In genomic region chr1:153345187-153346066, GRCh38 we compare ENCODE assay signal across 15 cellular contexts. TPM values are rescaled to one million over a fixed set of nuclear protein-coding genes. Genes with fewer than 3 reads are reported as not detected.
DNase-seq lines count a peak whose midpoint lies in the region; ATAC-seq and TF ChIP-seq lines count a peak whose summit lies in the region.
"Had no signal": no experiment of that assay in that cellular context is flagged by ENCODE, and none has a peak within 500 bp of the region (broad histone marks: within the 10 kb centered on the region; RNA-seq: fewer than 3 reads in every experiment).

No MANE protein-coding gene starts in this region.

- no peak overlapping the region for H3K4me2 ChIP-seq in trophoblast cell (ENCODE audit: low read length)
- H3K4me2 ChIP-seq: neural progenitor cell had no signal

- no peak overlapping the region for H2AK5ac ChIP-seq in trophoblast cell (ENCODE audit: low read length)

- H2BK12ac ChIP-seq in trophoblast cell (ENCODE audit: low read length), result no peak overlapping the region

- H3K79me2 ChIP-seq in trophoblast cell (ENCODE audit: control insufficient read depth, insufficient read depth, low read length, poor library complexity), result no peaks in the 10 kb centered on the region

- H3K4me3 Mint-ChIP-seq in central memory CD8-positive, alpha-beta T cell, result peak overlapping the region; percentile 29
- H3K4me3 Mint-ChIP-seq: neural progenitor cell had no signal

- H2BK120ac ChIP-seq in trophoblast cell (ENCODE audit: insufficient read depth, low read length, poor library complexity), result no peak overlapping the region

- no peak overlapping the region for H4K12ac ChIP-seq in trophoblast cell (ENCODE audit: low read depth, low read length)

- H3K14ac ChIP-seq in trophoblast cell (ENCODE audit: low read length), result no peak overlapping the region

- no peak overlapping the region for H4K8ac ChIP-seq in trophoblast cell (ENCODE audit: low read depth, low read length)

- H3K4me3 ChIP-seq in body of pancreas (no peak overlapping the region), trophoblast cell (ENCODE audit: low read depth, low read length) (no peak overlapping the region)
- H3K4me3 ChIP-seq: HAP-1, neural progenitor cell had no signal

- no peak for TF ChIP-seq POLR2A in body of pancreas (IDR thresholded peaks at IDR 0.05)

- no peak overlapping the region for H3K9ac ChIP-seq in trophoblast cell (ENCODE audit: low read length)
- H3K9ac ChIP-seq: neural progenitor cell had no signal

- DNase-seq in AG20443 (ENCODE audit: low spot score), result peak; percentile 8
- DNase-seq in GM10248 (ENCODE audit: extremely low spot score), result peak; percentile 30
- DNase-seq in NCI-H146 (lab: John Stamatoyannopoulos, UW), result peak; percentile 54
- DNase-seq in central memory CD8-positive, alpha-beta T cell (ENCODE audit: low spot score in 2 of 2), result peak in 1 of 2 donors; percentile 8
- DNase-seq in body of pancreas, result no peak
- DNase-seq in trophoblast cell, result no peak
- no peak for DNase-seq in COR-L47 (lab: John Stamatoyannopoulos, UW)
- DNase-seq: activated CD8-positive, alpha-beta memory T cell treated with anti-CD3 and anti-CD28 coated beads, Interleukin-2, amount 50 U/mL, for 48 hours; brain microvascular endothelial cell; left ventricle myocardium superior; T1000 had no signal

- H3K23ac ChIP-seq in trophoblast cell (ENCODE audit: low read length), result no peak overlapping the region

- no peak overlapping the region for H2BK5ac ChIP-seq in trophoblast cell (ENCODE audit: low read depth, low read length, poor library complexity)

- peaks cover 0 to 3% of the 10 kb centered on the region in 2 donors for H3K27me3 ChIP-seq in body of pancreas
- H3K27me3 ChIP-seq in trophoblast cell (ENCODE audit: insufficient read depth, low read length), result no peaks in the 10 kb centered on the region
- H3K27me3 ChIP-seq: brain microvascular endothelial cell had no signal

- H3K9me3 Mint-ChIP-seq in central memory CD8-positive, alpha-beta T cell, result no peaks in the 10 kb centered on the region
- H3K9me3 Mint-ChIP-seq: neural progenitor cell had no signal

- H3K36me3 Mint-ChIP-seq in central memory CD8-positive, alpha-beta T cell (ENCODE audit: insufficient read depth), result no peaks in the 10 kb centered on the region
- H3K36me3 Mint-ChIP-seq: neural progenitor cell had no signal

- H2AFZ ChIP-seq in trophoblast cell (ENCODE audit: insufficient read depth, low read length, poor library complexity), result no peak overlapping the region
- H2AFZ ChIP-seq: neural progenitor cell had no signal

- H3K9me3 ChIP-seq in body of pancreas, result no peaks in the 10 kb centered on the region
- no peaks in the 10 kb centered on the region for H3K9me3 ChIP-seq in trophoblast cell (ENCODE audit: insufficient read depth, low read depth, low read length)
- H3K9me3 ChIP-seq: HAP-1 had no signal

- no peak overlapping the region for H3K18ac ChIP-seq in trophoblast cell (ENCODE audit: low read length)

- TF ChIP-seq CTCF in GM10248 (IDR thresholded peaks at IDR 0.05; ENCODE audit: control extremely low read depth, extremely low read depth, low read depth, missing control alignments) (no peak), body of pancreas (IDR thresholded peaks at IDR 0.05) (no peak)

- peaks cover 5% of the 10 kb centered on the region for H3K79me1 ChIP-seq in trophoblast cell (ENCODE audit: low read length)

- H3K27ac Mint-ChIP-seq in central memory CD8-positive, alpha-beta T cell (ENCODE audit: low read depth), result no peak overlapping the region
- H3K27ac Mint-ChIP-seq: neural progenitor cell had no signal

- H3K4me1 Mint-ChIP-seq in central memory CD8-positive, alpha-beta T cell, result peaks cover 22% of the 10 kb centered on the region
- H3K4me1 Mint-ChIP-seq: neural progenitor cell had no signal

- CTCF ChIA-PET in GM10248 (lab: Yijun Ruan, JAX), result interaction anchor here (1.0 to 5.1 kb wide), 6 partner anchors 8 to 151 kb away, joined by 3 to 57 read pairs (median 6); no protein-coding TSS in a partner anchor

- whole genome bisulfite sequencing in body of pancreas, 2 donors, result 54 to 65% methylated on average over 7 to 14 of the region's 14 CpGs
- no CpG with 5 or more reads among the region's 14 CpGs for WGBS in trophoblast cell (ENCODE audit: extremely low coverage, insufficient coverage, insufficient read length)

- H4K91ac ChIP-seq in trophoblast cell (ENCODE audit: low read depth, low read length), result no peak overlapping the region

- no peak overlapping the region for H3K4ac ChIP-seq in trophoblast cell (ENCODE audit: low read depth, low read length)

- peaks cover 99% of the 10 kb centered on the region for H3K27me3 Mint-ChIP-seq in central memory CD8-positive, alpha-beta T cell

- H3K27ac ChIP-seq in body of pancreas (no peak overlapping the region), trophoblast cell (ENCODE audit: low read depth, low read length) (no peak overlapping the region)
- H3K27ac ChIP-seq: brain microvascular endothelial cell, neural progenitor cell had no signal

- H3K4me1 ChIP-seq in body of pancreas, result peaks cover 11% of the 10 kb centered on the region
- peaks cover 19 to 24% of the 10 kb centered on the region in 2 experiments for H3K4me1 ChIP-seq in trophoblast cell (ENCODE audit: control insufficient read depth in 1 of 2, insufficient read depth in 2 of 2, low read length in 2 of 2)
- H3K4me1 ChIP-seq: HAP-1, neural progenitor cell had no signal

- intact Hi-C loops in body of pancreas (cut with DNase I), result no loop called here

- POLR2A ChIA-PET in GM10248 (lab: Yijun Ruan, JAX), result no interaction called here

- H3K36me3 ChIP-seq in body of pancreas (replicated peaks in 1 of 2; ENCODE audit: insufficient read depth in 1 of 2, low read depth in 2 of 2) (no peaks in the 10 kb centered on the region), trophoblast cell (ENCODE audit: control insufficient read depth in 1 of 2, insufficient read depth in 2 of 2, low read length in 2 of 2) (no peaks in the 10 kb centered on the region)
- H3K36me3 ChIP-seq: brain microvascular endothelial cell, HAP-1, neural progenitor cell had no signal

- ATAC-seq in central memory CD8-positive, alpha-beta T cell (replicated peaks; ENCODE audit: extremely low read depth, poor library complexity, severe bottlenecking), result no peak
- ATAC-seq in body of pancreas, result no peak
- ATAC-seq in HG03442 (IDR thresholded peaks at IDR 0.05; ENCODE audit: unreplicated experiment), result no peak
- ATAC-seq: HepG2, left ventricle myocardium superior had no signal

RNA-seq across cellular contexts. Expression of gene PGLYRP4, which starts 3.2 kb away (rescaled TPM):
- not detected for total RNA-seq in body of pancreas
- polyA plus RNA-seq in trophoblast cell (2013), result 3.6 and 3.8 TPM in 2 replicates
- total RNA-seq: HepG2, left ventricle myocardium superior had no signal
- polyA plus RNA-seq: HepG2 had no signal

RNA-seq across cellular contexts. Expression of gene S100A9, which starts 12.2 kb away (rescaled TPM):
- total RNA-seq in body of pancreas, result 10 to 100 TPM; 19.5 to 43.2 TPM
- polyA plus RNA-seq in trophoblast cell (2013), result 1.0 and 1.1 TPM in 2 replicates

RNA-seq across cellular contexts. Expression of gene S100A12, which starts 30.0 kb away (rescaled TPM):
- not detected for total RNA-seq in body of pancreas
- polyA plus RNA-seq in trophoblast cell (2013), result not detected in 2 replicates
- total RNA-seq: HepG2 had no signal
- polyA plus RNA-seq: HepG2 had no signal

RNA-seq across cellular contexts. Expression of gene PGLYRP3, which starts 32.7 kb away (rescaled TPM):
- total RNA-seq in body of pancreas, result not detected
- polyA plus RNA-seq in trophoblast cell (2013), result 0.12 and 0.25 TPM in 2 replicates
- total RNA-seq: HepG2, left ventricle myocardium superior had no signal
- polyA plus RNA-seq: HepG2 had no signal

RNA-seq across cellular contexts. Expression of gene S100A8, which starts 45.4 kb away (rescaled TPM):
- total RNA-seq in body of pancreas, result 1 to 10 TPM in 1 of 2 donors, not detected in 1; 1.8 TPM
- not detected in 2 replicates for polyA plus RNA-seq in trophoblast cell (2013)
- total RNA-seq: HepG2 had no signal
- polyA plus RNA-seq: HepG2 had no signal

Comparison
In these comparisons a context has a peak if more than half of its experiments do, and no peak if none do; other contexts are left out.
1. DNase-seq: peak in AG20443 (single experiment), GM10248 (single experiment) and NCI-H146 (single experiment); none in body of pancreas (0 of 4), trophoblast cell (0 of 2) and COR-L47 (single experiment).